Comparison of ENCODE assay signal across 34 cellular contexts in genomic region chr13:70938462-70938861, GRCh38.
DNase-seq lines count a peak whose midpoint lies in the region; ATAC-seq, FAIRE-seq and TF ChIP-seq lines count a peak whose summit lies in the region.
"Had no signal": no experiment of that assay in that cellular context is flagged by ENCODE, and none has a peak within 500 bp of the region (broad histone marks: within the 10 kb centered on the region; RNA-seq: fewer than 3 reads in every experiment).

No MANE protein-coding gene starts in this region.

- H2BK120ac ChIP-seq in IMR-90 (ENCODE audit: low read depth, low read length), result no peak overlapping the region
- H2BK120ac ChIP-seq in mesenchymal stem cell (ENCODE audit: low read depth, low read length), result no peak overlapping the region

- H3K79me2 ChIP-seq in HepG2 (ENCODE audit: insufficient read depth, low read length) (no peaks in the 10 kb centered on the region), K562 (ENCODE audit: control insufficient read depth, insufficient read depth, low read length) (no peaks in the 10 kb centered on the region)

- no peak overlapping the region for H2BK5ac ChIP-seq in IMR-90 (ENCODE audit: low read depth, low read length, poor library complexity, severe bottlenecking)
- H2BK5ac ChIP-seq in mesenchymal stem cell (ENCODE audit: low read depth, low read length, poor library complexity, severe bottlenecking), result no peak overlapping the region

- H2AK5ac ChIP-seq in IMR-90 (ENCODE audit: low read depth, low read length) (no peak overlapping the region), mesenchymal stem cell (ENCODE audit: low read length, severe bottlenecking) (no peak overlapping the region)

- no peak overlapping the region for H4K5ac ChIP-seq in IMR-90 (ENCODE audit: low read depth, low read length)

- dilution Hi-C loops in IMR-90 (cut with HindIII; ENCODE audit: low sequenced_read_pairs, unreplicated experiment), result no loop called here

- no peak for TF ChIP-seq RAD21 in HepG2 (CRISPR knock-in tag; IDR thresholded peaks at IDR 0.05)
- no peak for TF ChIP-seq RAD21 in A549 (conservative IDR thresholded peaks at IDR 0.05 in 1 of 2, IDR thresholded peaks at IDR 0.05 in 1 of 2)
- TF ChIP-seq RAD21 in IMR-90 (IDR thresholded peaks at IDR 0.05; ENCODE audit: low read length), result no peak
- no peak for TF ChIP-seq RAD21 in K562 (CRISPR knock-in tag; conservative IDR thresholded peaks at IDR 0.05 in 1 of 2, IDR thresholded peaks at IDR 0.05 in 1 of 2)

- H2BK20ac ChIP-seq in IMR-90 (ENCODE audit: low read depth, low read length), result no peak overlapping the region

- TF ChIP-seq POLR2A in HepG2 (IDR thresholded peaks at IDR 0.05; ENCODE audit: insufficient read depth in 1 of 2, low read depth in 2 of 2, low read length in 2 of 2) (no peak), right lobe of liver (IDR thresholded peaks at IDR 0.05) (no peak), A549 (IDR thresholded peaks at IDR 0.05; ENCODE audit: low read length) (no peak), IMR-90 (IDR thresholded peaks at IDR 0.05; ENCODE audit: low read depth, low read length) (no peak), K562 (conservative IDR thresholded peaks at IDR 0.05) (no peak)

- H2BK15ac ChIP-seq in IMR-90 (ENCODE audit: low read depth, low read length), result no peak overlapping the region
- no peak overlapping the region for H2BK15ac ChIP-seq in mesenchymal stem cell (ENCODE audit: low read depth, poor library complexity, severe bottlenecking)

- no TSS peak for BruUV-seq in HepG2 (replicated peaks; lab: Mats Ljungman, UMichigan)
- no TSS peak for BruUV-seq in IMR-90 (replicated peaks; lab: Mats Ljungman, UMichigan)
- BruUV-seq in K562 (replicated peaks; lab: Mats Ljungman, UMichigan), result no TSS peak

- no peak for FAIRE-seq in HepG2 (lab: Jason Lieb, UNC)
- no peak for FAIRE-seq in A549 (lab: Jason Lieb, UNC)
- FAIRE-seq in K562 (lab: Jason Lieb, UNC), result no peak
- FAIRE-seq: A204.1, D721Med had no signal

- H4K8ac ChIP-seq in IMR-90 (ENCODE audit: low read depth in 2 of 2, low read length in 2 of 2) (no peak overlapping the region), mesenchymal stem cell (ENCODE audit: low read length) (no peak overlapping the region)

- CTCF ChIA-PET in HepG2 (lab: Yijun Ruan, JAX; ENCODE audit: low intra/inter-chr PET ratio, low total read pairs) (no interaction called here), A549 (lab: Yijun Ruan, JAX) (no interaction called here), IMR-90 (lab: Yijun Ruan, JAX) (no interaction called here), K562 (lab: Yijun Ruan, JAX; ENCODE audit: low intra/inter-chr PET ratio) (no interaction called here)

- no peak overlapping the region for H3K4ac ChIP-seq in IMR-90 (ENCODE audit: low read depth, low read length)
- no peak overlapping the region for H3K4ac ChIP-seq in mesenchymal stem cell (ENCODE audit: low read depth in 1 of 2, low read length in 2 of 2)

- no peaks in the 10 kb centered on the region for H3K79me1 ChIP-seq in IMR-90 (ENCODE audit: low read depth in 1 of 2, low read length in 2 of 2)
- no peaks in the 10 kb centered on the region for H3K79me1 ChIP-seq in mesenchymal stem cell (replicated peaks; ENCODE audit: low read length, poor library complexity, severe bottlenecking)

- no peak overlapping the region for H2AFZ ChIP-seq in HepG2 (ENCODE audit: low read length)
- H2AFZ ChIP-seq in IMR-90 (replicated peaks; ENCODE audit: low read length, poor library complexity), result no peak overlapping the region
- H2AFZ ChIP-seq in K562 (ENCODE audit: low read depth, low read length), result no peak overlapping the region
- no peak overlapping the region for H2AFZ ChIP-seq in mesenchymal stem cell (ENCODE audit: low read depth, low read length)

- H2BK12ac ChIP-seq in mesenchymal stem cell (ENCODE audit: low read length in 2 of 2), result no peak overlapping the region

- TF ChIP-seq CTCF in HepG2 (CRISPR knock-in tag; IDR thresholded peaks at IDR 0.05) (no peak), right lobe of liver (IDR thresholded peaks at IDR 0.05) (no peak), A549 (IDR thresholded peaks at IDR 0.05) (no peak), IMR-90 (conservative IDR thresholded peaks at IDR 0.05; ENCODE audit: low read depth, low read length) (no peak), K562 (IDR thresholded peaks at IDR 0.05 in 2 of 3, conservative IDR thresholded peaks at IDR 0.05 in 1 of 3; ENCODE audit: insufficient read depth in 2 of 3, low read depth in 1 of 3, low read length in 3 of 3) (no peak)

- no peak overlapping the region for H3K56ac ChIP-seq in IMR-90 (ENCODE audit: extremely low read depth, insufficient read depth, low read length)

- no peak overlapping the region for H3K4me2 ChIP-seq in HepG2 (ENCODE audit: low read depth, low read length)
- no peak overlapping the region for H3K4me2 ChIP-seq in A549
- no peak overlapping the region for H3K4me2 ChIP-seq in IMR-90 (ENCODE audit: low read depth, low read length)
- no peak overlapping the region for H3K4me2 ChIP-seq in K562 (ENCODE audit: insufficient read depth, low read length)
- H3K4me2 ChIP-seq in mesenchymal stem cell (ENCODE audit: low read length, poor library complexity, severe bottlenecking), result no peak overlapping the region
- H3K4me2 ChIP-seq: BLaER1; BLaER1 treated with 17β-estradiol and CSF1 and Interleukin-3, amounts not matched to agents 10 nM and 100 nM had no signal

- H3K18ac ChIP-seq in IMR-90 (ENCODE audit: low read depth, low read length), result no peak overlapping the region
- no peak overlapping the region for H3K18ac ChIP-seq in mesenchymal stem cell (ENCODE audit: low read depth in 1 of 2, low read length in 2 of 2)

- no peaks in the 10 kb centered on the region for H3K9me3 ChIP-seq in HepG2 (ENCODE audit: low read length)
- no peaks in the 10 kb centered on the region for H3K9me3 ChIP-seq in right lobe of liver
- no peaks in the 10 kb centered on the region for H3K9me3 ChIP-seq in A549
- H3K9me3 ChIP-seq in IMR-90 (ENCODE audit: control insufficient read depth, insufficient read depth, low read length), result no peaks in the 10 kb centered on the region
- H3K9me3 ChIP-seq in K562 (replicated peaks; ENCODE audit: control insufficient read depth, insufficient read depth, low read depth, low read length), result no peaks in the 10 kb centered on the region
- no peaks in the 10 kb centered on the region for H3K9me3 ChIP-seq in mesenchymal stem cell (ENCODE audit: control insufficient read depth, low read length)
- H3K9me3 ChIP-seq: BE2C; BLaER1; BLaER1 treated with 17β-estradiol and CSF1 and Interleukin-3, amounts not matched to agents 10 nM and 100 nM; Caco-2 had no signal

- POLR2A ChIA-PET in HepG2 (lab: Yijun Ruan, JAX), result no interaction called here
- POLR2A ChIA-PET in A549 (lab: Yijun Ruan, JAX), result no interaction called here
- POLR2A ChIA-PET in IMR-90 (lab: Charles Lee; ENCODE audit: unreplicated experiment), result no interaction called here
- POLR2A ChIA-PET in K562 (lab: Yijun Ruan, JAX), result no interaction called here

- ATAC-seq in HepG2 (no peak), right lobe of liver (no peak), A549 (no peak), IMR-90 (ENCODE audit: low read depth) (no peak), K562 (no peak)
- ATAC-seq: CD8-positive, alpha-beta T cell had no signal

- H3K23ac ChIP-seq in IMR-90 (ENCODE audit: low read depth, low read length), result no peak overlapping the region
- no peak overlapping the region for H3K23ac ChIP-seq in mesenchymal stem cell (ENCODE audit: low read length in 2 of 2)

- no peak for DNase-seq in HepG2 (ENCODE audit: low spot score)
- DNase-seq in right lobe of liver, result no peak
- DNase-seq in A549 (ENCODE audit: low read depth in 1 of 2, low spot score in 1 of 2), result no peak
- no peak for DNase-seq in IMR-90
- no peak for DNase-seq in K562 (ENCODE audit: extremely low read depth in 1 of 4, low spot score in 3 of 4)
- DNase-seq in NCI-H226, result no peak
- DNase-seq in NCI-H69 (lab: John Stamatoyannopoulos, UW), result no peak
- no peak for DNase-seq in mesenchymal stem cell
- DNase-seq: 8988T; ACHN; AML-193; BE2C; C1 segment of cervical spinal cord; Caco-2; Calu3; CD4-positive, alpha-beta memory T cell; CD4-positive, alpha-beta T cell; CD4-positive, CD25-positive, alpha-beta regulatory T cell; CD8-positive, alpha-beta memory T cell; CD8-positive, alpha-beta T cell; COR-L47; DMS 273 treated with DMSO at 0.1 percent for 48 hours; DMS153; DMS53; DMS79; DMS79 treated with DMSO at 0.1 percent for 48 hours; DND-41; EL had no signal

- H3K27me3 ChIP-seq in HepG2 (ENCODE audit: control insufficient read depth in 1 of 2, insufficient read depth in 2 of 2, low read length in 2 of 2) (no peaks in the 10 kb centered on the region), right lobe of liver (no peaks in the 10 kb centered on the region), IMR-90 (ENCODE audit: control insufficient read depth, insufficient read depth, low read length) (no peaks in the 10 kb centered on the region), K562 (ENCODE audit: control insufficient read depth in 2 of 2, insufficient read depth in 2 of 2, low read length in 2 of 2) (no peaks in the 10 kb centered on the region), mesenchymal stem cell (ENCODE audit: control insufficient read depth in 1 of 2, insufficient read depth in 1 of 2, low read length in 2 of 2) (no peaks in the 10 kb centered on the region)
- H3K27me3 ChIP-seq: BE2C; BLaER1; BLaER1 treated with 17β-estradiol and CSF1 and Interleukin-3, amounts not matched to agents 10 nM and 100 nM had no signal

- H4K20me1 ChIP-seq in HepG2 (ENCODE audit: insufficient read depth, low read length) (no peaks in the 10 kb centered on the region), IMR-90 (ENCODE audit: insufficient read depth, low read length) (no peaks in the 10 kb centered on the region), K562 (replicated peaks; ENCODE audit: control insufficient read depth, insufficient read depth, low read length) (no peaks in the 10 kb centered on the region)
- H4K20me1 ChIP-seq: BLaER1; BLaER1 treated with 17β-estradiol and CSF1 and Interleukin-3, amounts not matched to agents 10 nM and 100 nM had no signal

- H3K9me1 ChIP-seq in IMR-90 (ENCODE audit: insufficient read depth, low read length) (no peaks in the 10 kb centered on the region), K562 (ENCODE audit: control insufficient read depth, insufficient read depth, low read length) (no peaks in the 10 kb centered on the region)

- H4K91ac ChIP-seq in IMR-90 (ENCODE audit: insufficient read depth, low read depth, low read length) (no peak overlapping the region), mesenchymal stem cell (ENCODE audit: low read length) (no peak overlapping the region)

- H3K14ac ChIP-seq in IMR-90 (replicated peaks; ENCODE audit: low read depth, low read length) (no peak overlapping the region), mesenchymal stem cell (ENCODE audit: low read length in 2 of 2) (no peak overlapping the region)

- TF ChIP-seq EP300 in HepG2 (IDR thresholded peaks at IDR 0.05; ENCODE audit: low read depth in 2 of 2, low read length in 2 of 2) (no peak), HepG2 (CRISPR knock-in tag; IDR thresholded peaks at IDR 0.05; ENCODE audit: borderline replicate concordance) (no peak), A549 (IDR thresholded peaks at IDR 0.05) (no peak), K562 (IDR thresholded peaks at IDR 0.05; ENCODE audit: low read length) (no peak)

- no peak overlapping the region for H2AK9ac ChIP-seq in IMR-90 (replicated peaks; ENCODE audit: low read depth, low read length, poor library complexity)

- no peak overlapping the region for H3K9ac ChIP-seq in HepG2 (ENCODE audit: insufficient read depth, low read depth, low read length)
- H3K9ac ChIP-seq in IMR-90 (ENCODE audit: low read depth, low read length), result no peak overlapping the region
- no peak overlapping the region for H3K9ac ChIP-seq in K562 (ENCODE audit: insufficient read depth in 1 of 2, low read depth in 2 of 2, low read length in 2 of 2)
- H3K9ac ChIP-seq in mesenchymal stem cell (ENCODE audit: low read length), result no peak overlapping the region
- H3K9ac ChIP-seq: BLaER1; BLaER1 treated with 17β-estradiol and CSF1 and Interleukin-3, amounts not matched to agents 10 nM and 100 nM had no signal

- no peaks in the 10 kb centered on the region for H3K36me3 ChIP-seq in HepG2 (replicated peaks in 1 of 2; ENCODE audit: control insufficient read depth in 1 of 2, insufficient read depth in 2 of 2, low read length in 2 of 2)
- no peaks in the 10 kb centered on the region for H3K36me3 ChIP-seq in right lobe of liver
- no peaks in the 10 kb centered on the region for H3K36me3 ChIP-seq in IMR-90 (ENCODE audit: control insufficient read depth, insufficient read depth, low read length)
- H3K36me3 ChIP-seq in K562 (ENCODE audit: control insufficient read depth, insufficient read depth, low read length), result no peaks in the 10 kb centered on the region
- no peaks in the 10 kb centered on the region for H3K36me3 ChIP-seq in mesenchymal stem cell (ENCODE audit: control insufficient read depth in 1 of 2, insufficient read depth in 2 of 2, low read depth in 1 of 2, low read length in 2 of 2)
- H3K36me3 ChIP-seq: BE2C; BLaER1; BLaER1 treated with 17β-estradiol and CSF1 and Interleukin-3, amounts not matched to agents 10 nM and 100 nM had no signal

- H3K4me3 ChIP-seq in HepG2 (replicated peaks in 1 of 3; ENCODE audit: insufficient read depth in 1 of 3, low read depth in 2 of 3, low read length in 3 of 3) (no peak overlapping the region), right lobe of liver (no peak overlapping the region), A549 (no peak overlapping the region), IMR-90 (ENCODE audit: insufficient read depth, low read depth, low read length) (no peak overlapping the region), K562 (no peak overlapping the region), mesenchymal stem cell (ENCODE audit: insufficient read depth in 1 of 2, low read depth in 1 of 2, low read length in 2 of 2) (no peak overlapping the region)
- H3K4me3 ChIP-seq: BLaER1; BLaER1 treated with 17β-estradiol and CSF1 and Interleukin-3, amounts not matched to agents 10 nM and 100 nM had no signal

- in situ Hi-C loops in HepG2 (cut with HindIII; ENCODE audit: extremely low pct_ligation_motif_present, low pct_unique_long_range_greater_than_20kb) (no loop called here), IMR-90 (cut with MboI; ENCODE audit: low sequenced_read_pairs) (no loop called here), K562 (cut with MboI) (no loop called here)

- H3K27ac ChIP-seq in HepG2 (ENCODE audit: extremely low read length, insufficient read depth, low read length), result no peak overlapping the region
- H3K27ac ChIP-seq in right lobe of liver, result no peak overlapping the region
- no peak overlapping the region for H3K27ac ChIP-seq in A549
- no peak overlapping the region for H3K27ac ChIP-seq in IMR-90 (ENCODE audit: insufficient read depth, low read length)
- H3K27ac ChIP-seq in K562 (ENCODE audit: extremely low read depth, low read depth, low read length), result no peak overlapping the region
- H3K27ac ChIP-seq in mesenchymal stem cell (ENCODE audit: low read length, poor library complexity, severe bottlenecking), result no peak overlapping the region
- H3K27ac ChIP-seq: 22Rv1; BLaER1; BLaER1 treated with 17β-estradiol and CSF1 and Interleukin-3, amounts not matched to agents 10 nM and 100 nM; C4-2B had no signal

- intact Hi-C loops in HepG2 (cut with micrococcal nuclease; ENCODE audit: unreplicated experiment), result no loop called here
- intact Hi-C loops in right lobe of liver (cut with DNase I), result no loop called here
- intact Hi-C loops in IMR-90 (cut with micrococcal nuclease), result no loop called here
- intact Hi-C loops in K562 (cut with micrococcal nuclease), result no loop called here

- H3K4me1 ChIP-seq in HepG2 (ENCODE audit: insufficient read depth, low read length), result no peaks in the 10 kb centered on the region
- H3K4me1 ChIP-seq in right lobe of liver, result no peaks in the 10 kb centered on the region
- no peaks in the 10 kb centered on the region for H3K4me1 ChIP-seq in A549
- no peaks in the 10 kb centered on the region for H3K4me1 ChIP-seq in IMR-90 (ENCODE audit: control insufficient read depth, insufficient read depth, low read length)
- no peaks in the 10 kb centered on the region for H3K4me1 ChIP-seq in K562 (replicated peaks in 1 of 2; ENCODE audit: control insufficient read depth in 2 of 2, insufficient read depth in 2 of 2, low read length in 2 of 2)
- no peaks in the 10 kb centered on the region for H3K4me1 ChIP-seq in mesenchymal stem cell (ENCODE audit: control insufficient read depth, insufficient read depth, low read depth, low read length)
- H3K4me1 ChIP-seq: BE2C had no signal

- 3% methylated on average over 1 of the region's 1 CpG for WGBS in HepG2 (ENCODE audit: low lambda C conversion rate)
- 92% methylated on average over 1 of the region's 1 CpG for WGBS in right lobe of liver (ENCODE audit: insufficient coverage, low coverage, low lambda C conversion rate, missing lambda C conversion rate)
- 40% methylated on average over 1 of the region's 1 CpG for WGBS in A549 (ENCODE audit: missing lambda C conversion rate)
- no CpG with 5 or more reads among the region's 1 CpG for WGBS in IMR-90 (ENCODE audit: extremely low coverage in 2 of 2, insufficient read length in 1 of 2), 2 experiments
- WGBS in K562 (ENCODE audit: insufficient coverage, low coverage, missing lambda C conversion rate), result 0% methylated on average over 1 of the region's 1 CpG
- no CpG with 5 or more reads among the region's 1 CpG for WGBS in mesenchymal stem cell

Comparison
In these comparisons a context has a peak if more than half of its experiments do, and no peak if none do; other contexts are left out.
1. Of the 241 proteins assayed by ChIP-seq in both HepG2 and K562: peak only in HepG2: MAFF; only in K562: MAFG; in both: none; in neither: 238; mixed calls (peak in some experiments, not most) for 1.